ENCODE assay signal across 2 cellular contexts in the genomic region with DNA sequence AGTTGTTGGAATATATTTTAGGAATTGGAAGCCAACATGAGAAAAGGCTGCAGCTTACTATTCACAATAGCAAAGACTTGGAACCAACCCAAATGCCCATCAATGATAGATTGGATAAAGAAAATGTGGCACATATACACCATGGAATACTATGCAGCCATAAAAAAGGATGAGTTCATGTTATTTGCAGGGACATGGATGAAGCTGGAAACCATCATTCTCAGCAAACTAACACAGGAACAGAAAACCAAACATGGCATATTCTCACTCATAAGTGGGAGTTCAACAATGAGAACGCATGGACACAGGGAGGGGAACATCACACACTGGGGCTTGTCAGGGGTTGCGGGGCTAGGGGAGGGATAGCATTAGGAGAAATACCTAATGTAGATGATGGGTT.
DNase-seq lines count a peak whose midpoint lies in the region; ATAC-seq, FAIRE-seq and TF ChIP-seq lines count a peak whose summit lies in the region.
"Not testable (repeated sequence)": the region's sequence is repeated elsewhere in the genome, so short reads cannot be mapped to it uniquely, and the experiment has no call there.

No MANE protein-coding gene starts in this region.

- TF ChIP-seq POLR2A in K562 (conservative IDR thresholded peaks at IDR 0.05), result not testable (repeated sequence)

- not testable (repeated sequence) for TF ChIP-seq CTCF in HEK293 (tag by site-specific recombination; IDR thresholded peaks at IDR 0.05); K562 (IDR thresholded peaks at IDR 0.05 in 2 of 3, conservative IDR thresholded peaks at IDR 0.05 in 1 of 3; ENCODE audit: insufficient read depth in 2 of 3, low read depth in 1 of 3, low read length in 3 of 3)

- H3K9me3 ChIP-seq in HEK293 (ENCODE audit: control insufficient read depth, insufficient read depth, low read depth, low read length); K562 (replicated peaks; ENCODE audit: control insufficient read depth, insufficient read depth, low read depth, low read length): not testable (repeated sequence)

- H3K27ac ChIP-seq in HEK293 (ENCODE audit: extremely low read depth, low read depth, low read length); K562 (ENCODE audit: extremely low read depth, low read depth, low read length): not testable (repeated sequence)

- H3K27me3 ChIP-seq in K562 (ENCODE audit: control insufficient read depth in 2 of 2, insufficient read depth in 2 of 2, low read length in 2 of 2), result not testable (repeated sequence)

- not testable (repeated sequence) for FAIRE-seq in K562 (lab: Jason Lieb, UNC)

- not testable (repeated sequence) for ATAC-seq in K562

- CTCF ChIA-PET in HEK293 (lab: Yijun Ruan, JAX), result interaction anchor here (1.1 kb wide), 1 partner anchor 26 kb away, joined by 4 read pairs; no protein-coding TSS in a partner anchor
- CTCF ChIA-PET in K562 (lab: Yijun Ruan, JAX; ENCODE audit: low intra/inter-chr PET ratio), result not testable (repeated sequence)

- H3K9ac ChIP-seq in K562 (ENCODE audit: insufficient read depth in 1 of 2, low read depth in 2 of 2, low read length in 2 of 2), result not testable (repeated sequence)

- not testable (repeated sequence) for H3K4me1 ChIP-seq in HEK293 (ENCODE audit: control insufficient read depth, insufficient read depth, low read length); K562 (replicated peaks in 1 of 2; ENCODE audit: control insufficient read depth in 2 of 2, insufficient read depth in 2 of 2, low read length in 2 of 2)

- WGBS in K562 (ENCODE audit: insufficient coverage, low coverage, missing lambda C conversion rate), result 13% methylated on average over 2 of the region's 2 CpGs

- in situ Hi-C loops in K562 (cut with MboI), result not testable (repeated sequence)

- not testable (repeated sequence) for BruUV-seq in K562 (replicated peaks; lab: Mats Ljungman, UMichigan)

- not testable (repeated sequence) for H3K79me2 ChIP-seq in K562 (ENCODE audit: control insufficient read depth, insufficient read depth, low read length)

- not testable (repeated sequence) for H3K4me2 ChIP-seq in K562 (ENCODE audit: insufficient read depth, low read length)

- not testable (repeated sequence) for TF ChIP-seq EP300 in K562 (IDR thresholded peaks at IDR 0.05; ENCODE audit: low read length)

- H3K36me3 ChIP-seq in HEK293 (ENCODE audit: control insufficient read depth in 2 of 2, insufficient read depth in 1 of 2, low read length in 2 of 2); K562 (ENCODE audit: control insufficient read depth, insufficient read depth, low read length): not testable (repeated sequence)

- H3K4me3 ChIP-seq in HEK293 (ENCODE audit: low read depth, low read length); K562: not testable (repeated sequence)

- POLR2A ChIA-PET in HEK293 (lab: Yijun Ruan, JAX); K562 (lab: Yijun Ruan, JAX): not testable (repeated sequence)

- TF ChIP-seq RAD21 in K562 (CRISPR knock-in tag; conservative IDR thresholded peaks at IDR 0.05 in 1 of 2, IDR thresholded peaks at IDR 0.05 in 1 of 2), result not testable (repeated sequence)

- DNase-seq in K562 (ENCODE audit: extremely low read depth in 1 of 4, low spot score in 3 of 4), result not testable (repeated sequence)

- intact Hi-C loops in K562 (cut with micrococcal nuclease), result not testable (repeated sequence)

- H3K9me1 ChIP-seq in K562 (ENCODE audit: control insufficient read depth, insufficient read depth, low read length), result not testable (repeated sequence)

- H4K20me1 ChIP-seq in K562 (replicated peaks; ENCODE audit: control insufficient read depth, insufficient read depth, low read length), result not testable (repeated sequence)

- H2AFZ ChIP-seq in K562 (ENCODE audit: low read depth, low read length), result not testable (repeated sequence)

TF ChIP-seq in HEK293, 187 proteins besides CTCF, POLR2A, EP300 and RAD21:
- peak; percentile 96 for TF ChIP-seq ZNF146 (tag by site-specific recombination; IDR thresholded peaks at IDR 0.05)
- TF ChIP-seq, protein P1, sequence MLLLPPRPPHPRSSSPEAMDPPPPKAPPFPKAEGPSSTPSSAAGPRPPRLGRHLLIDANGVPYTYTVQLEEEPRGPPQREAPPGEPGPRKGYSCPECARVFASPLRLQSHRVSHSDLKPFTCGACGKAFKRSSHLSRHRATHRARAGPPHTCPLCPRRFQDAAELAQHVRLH (tag by site-specific recombination; IDR thresholded peaks at IDR 0.05), result peak; percentile 84; the same call in 1 of the 2 replicates

TF ChIP-seq in K562, 482 proteins besides CTCF, POLR2A, EP300 and RAD21:
- TF ChIP-seq ZNF146 (CRISPR knock-in tag; IDR thresholded peaks at IDR 0.05; ENCODE audit: unreplicated experiment) (peak; percentile 58), RBM25 (IDR thresholded peaks at IDR 0.05; ENCODE audit: low read depth, low read length, severe bottlenecking) (peak; percentile 40)
